1 cellular context compared by ENCODE assay signal in the genomic region with DNA sequence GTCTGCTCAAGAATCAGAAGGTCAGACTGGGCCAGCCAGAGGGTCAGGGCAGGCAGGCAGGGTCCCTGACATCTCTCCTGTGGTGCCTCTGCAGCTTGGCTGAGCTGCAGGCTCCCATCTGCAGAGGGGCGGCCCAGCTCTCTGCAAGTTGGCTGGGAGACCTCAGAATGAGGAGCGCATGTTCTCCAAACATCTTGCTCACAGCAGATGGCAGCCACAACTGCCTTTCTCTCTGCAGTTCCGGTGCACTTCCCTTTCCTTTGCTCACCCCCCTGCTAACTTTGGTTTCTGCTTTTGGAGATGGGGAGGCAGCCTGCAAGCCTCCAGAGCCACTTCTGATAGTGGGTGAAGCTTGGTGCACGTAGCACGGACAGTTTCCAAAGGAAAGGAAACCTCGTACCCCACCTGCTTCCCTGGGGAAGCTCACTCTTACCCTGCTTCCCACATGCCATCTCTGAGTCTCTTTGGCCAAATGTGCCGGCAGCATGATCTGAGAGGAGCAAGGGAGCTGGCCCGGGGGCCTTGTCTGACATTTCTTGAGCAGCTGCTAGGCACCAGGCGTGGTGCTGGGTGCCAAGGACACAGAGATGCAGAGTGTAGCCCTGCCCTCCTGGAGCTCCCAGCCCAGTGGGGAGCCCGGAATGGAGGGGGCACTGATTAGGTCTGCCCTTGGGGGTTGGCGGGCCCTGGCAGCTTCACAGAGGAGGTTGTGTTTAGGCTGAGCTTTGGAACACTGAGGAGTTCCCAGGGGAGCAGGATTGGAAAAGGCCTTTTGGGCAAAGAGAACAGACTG.
TF ChIP-seq lines count a peak whose summit lies in the region.

No MANE protein-coding gene starts in this region.

TF ChIP-seq in SK-N-SH treated with all-trans-retinoic acid at 6 μM for 48 hours, 23 proteins besides CTCF, POLR2A, EP300 and RAD21 (continued from another document):
- no peak for TF ChIP-seq CSRNP3 (CRISPR knock-in tag; IDR thresholded peaks at IDR 0.05)
- TF ChIP-seq TCF4 (CRISPR knock-in tag; IDR thresholded peaks at IDR 0.05; ENCODE audit: borderline replicate concordance) = no peak
- no peak for TF ChIP-seq OSR1 (CRISPR knock-in tag; IDR thresholded peaks at IDR 0.05)
- TF ChIP-seq ZNF565 (CRISPR knock-in tag; conservative IDR thresholded peaks at IDR 0.05; ENCODE audit: low read depth) = no peak
- no peak for TF ChIP-seq ZFP30 (CRISPR knock-in tag; IDR thresholded peaks at IDR 0.05)
- no peak for TF ChIP-seq PATZ1 (CRISPR knock-in tag; IDR thresholded peaks at IDR 0.05; ENCODE audit: borderline replicate concordance)
- TF ChIP-seq ESRRG (CRISPR knock-in tag; IDR thresholded peaks at IDR 0.05) = no peak
- TF ChIP-seq TOX (CRISPR knock-in tag; IDR thresholded peaks at IDR 0.05; ENCODE audit: borderline replicate concordance) = no peak
TF ChIP-seq in SK-N-SH treated with all-trans-retinoic acid at 6 μM for 48 hours: peak in this region for 0.
